14 cellular contexts compared by ENCODE assay signal in genomic region chr11:95792200-95792599, GRCh38. TPM values are rescaled to one million over a fixed set of nuclear protein-coding genes. Genes with fewer than 3 reads are reported as not detected.
DNase-seq lines count a peak whose midpoint lies in the region; ATAC-seq and TF ChIP-seq lines count a peak whose summit lies in the region.
"Had no signal": no experiment of that assay in that cellular context is flagged by ENCODE, and none has a peak within 500 bp of the region (broad histone marks: within the 10 kb centered on the region; RNA-seq: fewer than 3 reads in every experiment).

No MANE protein-coding gene starts in this region.

- DNase-seq in CD4-positive, CD25-positive, alpha-beta regulatory T cell, result no peak
- no peak for DNase-seq in HFF-Myc (ENCODE audit: extremely low read depth, low read depth)
- DNase-seq in GM23248, result no peak
- no peak for DNase-seq in foreskin keratinocyte
- DNase-seq in putamen (ENCODE audit: low spot score), result no peak
- DNase-seq: activated CD8-positive, alpha-beta memory T cell treated with anti-CD3 and anti-CD28 coated beads, Interleukin-2, amount 50 U/mL, for 4 hours; effector CD8-positive, alpha-beta T cell; kidney; Peyer's patch; sigmoid colon; stimulated activated naive CD4-positive, alpha-beta T cell had no signal

- 65 to 80% methylated on average over 2 to 4 of the region's 8 CpGs for WGBS in mesodermal cell (ENCODE audit: insufficient coverage in 2 of 2), 2 experiments
- 98 to 99% methylated on average over 8 of the region's 8 CpGs for WGBS in GM23248 (ENCODE audit: low coverage in 1 of 2, low lambda C conversion rate in 2 of 2, missing lambda C conversion rate in 2 of 2), 2 experiments

- no peaks in the 10 kb centered on the region for H3K9me2 ChIP-seq in GM23248 (ENCODE audit: insufficient read depth)

- H3K4me1 Mint-ChIP-seq in CD4-positive, CD25-positive, alpha-beta regulatory T cell, result peaks cover 15 to 67% (median 57%) of the 10 kb centered on the region in 4 donors
- H3K4me1 Mint-ChIP-seq in activated naive CD8-positive, alpha-beta T cell (ENCODE audit: low read depth), result peaks cover 61% of the 10 kb centered on the region

- no peaks in the 10 kb centered on the region for H3K9me3 Mint-ChIP-seq in CD4-positive, CD25-positive, alpha-beta regulatory T cell
- H3K9me3 Mint-ChIP-seq in activated naive CD8-positive, alpha-beta T cell (ENCODE audit: low read depth), result no peaks in the 10 kb centered on the region

- peaks cover 10% of the 10 kb centered on the region for H3K27me3 Mint-ChIP-seq in CD4-positive, CD25-positive, alpha-beta regulatory T cell
- no peaks in the 10 kb centered on the region for H3K27me3 Mint-ChIP-seq in activated naive CD8-positive, alpha-beta T cell

- peaks cover 5% of the 10 kb centered on the region for H3K36me3 ChIP-seq in CD4-positive, CD25-positive, alpha-beta regulatory T cell (ENCODE audit: control insufficient read depth, insufficient read depth, low read length)
- H3K36me3 ChIP-seq in mesodermal cell (ENCODE audit: control insufficient read depth, insufficient read depth, low read length), result peaks cover 6% of the 10 kb centered on the region
- H3K36me3 ChIP-seq in GM23248 (ENCODE audit: low read depth), result peaks cover 4% of the 10 kb centered on the region; the same call in 1 of the 2 replicates

- ATAC-seq in CD4-positive, CD25-positive, alpha-beta regulatory T cell (ENCODE audit: low read depth in 2 of 2), result no peak
- ATAC-seq in foreskin keratinocyte (no peak), GM18511 (IDR thresholded peaks at IDR 0.05; ENCODE audit: unreplicated experiment) (no peak)

- peaks cover 45% of the 10 kb centered on the region for H3K4me1 ChIP-seq in CD4-positive, CD25-positive, alpha-beta regulatory T cell (ENCODE audit: control insufficient read depth, insufficient read depth, low read length, poor library complexity, severe bottlenecking)
- H3K4me1 ChIP-seq in mesodermal cell (ENCODE audit: control insufficient read depth, insufficient read depth, low read length, poor library complexity, severe bottlenecking) (no peaks in the 10 kb centered on the region), GM23248 (ENCODE audit: insufficient read depth) (peaks cover 13% of the 10 kb centered on the region), foreskin keratinocyte (peaks cover 6% of the 10 kb centered on the region)

- no peak overlapping the region for H2AFZ ChIP-seq in GM23248

- TF ChIP-seq CTCF in HFF-Myc (IDR thresholded peaks at IDR 0.05; ENCODE audit: low read depth, low read length, missing control alignments) (no peak), foreskin keratinocyte (conservative IDR thresholded peaks at IDR 0.05) (no peak)

- peak overlapping the region; percentile 92 for H3K4me3 ChIP-seq in CD4-positive, CD25-positive, alpha-beta regulatory T cell (ENCODE audit: low read depth, low read length)
- H3K4me3 ChIP-seq in HFF-Myc (replicated peaks; ENCODE audit: low read depth, low read length) (peak overlapping the region; percentile 94), mesodermal cell (ENCODE audit: extremely low read depth, insufficient read depth, low read length, poor library complexity, severe bottlenecking) (peak overlapping the region; percentile 98), GM23248 (no peak overlapping the region)

- peak overlapping the region; percentile 96 to 100 (median 99) for H3K4me3 Mint-ChIP-seq in CD4-positive, CD25-positive, alpha-beta regulatory T cell
- H3K4me3 Mint-ChIP-seq in activated naive CD8-positive, alpha-beta T cell, result peak overlapping the region; percentile 99

- no peaks in the 10 kb centered on the region for H3K27me3 ChIP-seq in CD4-positive, CD25-positive, alpha-beta regulatory T cell (ENCODE audit: control insufficient read depth, insufficient read depth, low read length)
- H3K27me3 ChIP-seq in GM23248 (replicated peaks; ENCODE audit: insufficient read depth) (no peaks in the 10 kb centered on the region), foreskin keratinocyte (no peaks in the 10 kb centered on the region)
- H3K27me3 ChIP-seq: Peyer's patch, sigmoid colon had no signal

- peaks cover 4% of the 10 kb centered on the region; the same call in 1 of the 2 replicates for H3F3A ChIP-seq in GM23248 (ENCODE audit: insufficient read depth)

- peaks cover 11% of the 10 kb centered on the region for H3K36me3 Mint-ChIP-seq in CD4-positive, CD25-positive, alpha-beta regulatory T cell
- H3K36me3 Mint-ChIP-seq in activated naive CD8-positive, alpha-beta T cell, result peaks cover 5% of the 10 kb centered on the region

- H3K9ac ChIP-seq in GM23248, result no peak overlapping the region

- no peak overlapping the region for H3K27ac ChIP-seq in CD4-positive, CD25-positive, alpha-beta regulatory T cell (ENCODE audit: insufficient read depth, low read length, poor library complexity, severe bottlenecking)
- H3K27ac ChIP-seq in mesodermal cell (ENCODE audit: low read depth, low read length, severe bottlenecking) (no peak overlapping the region), GM23248 (no peak overlapping the region), foreskin keratinocyte (no peak overlapping the region)

- in situ Hi-C loops in GM23248 (cut with MboI), result no loop called here

- no peaks in the 10 kb centered on the region for H4K20me1 ChIP-seq in GM23248 (ENCODE audit: insufficient read depth)

- no peak overlapping the region for H3K4me2 ChIP-seq in GM23248 (ENCODE audit: unreplicated experiment)

- H3K9me3 ChIP-seq in CD4-positive, CD25-positive, alpha-beta regulatory T cell (ENCODE audit: control insufficient read depth in 2 of 2, low read length in 2 of 2), result no peaks in the 10 kb centered on the region
- H3K9me3 ChIP-seq in mesodermal cell (ENCODE audit: control insufficient read depth, low read length), result no peaks in the 10 kb centered on the region
- H3K9me3 ChIP-seq in GM23248 (ENCODE audit: low read depth), result no peaks in the 10 kb centered on the region
- H3K9me3 ChIP-seq: Peyer's patch, sigmoid colon had no signal

- H3K27ac Mint-ChIP-seq in CD4-positive, CD25-positive, alpha-beta regulatory T cell, result peak overlapping the region in 1 of 3 donors; percentile 100
- H3K27ac Mint-ChIP-seq in activated naive CD8-positive, alpha-beta T cell, result peak overlapping the region; percentile 100

- H3K79me2 ChIP-seq in GM23248 (ENCODE audit: insufficient read depth), result peaks cover 84% of the 10 kb centered on the region

RNA-seq across cellular contexts. Expression of gene CEP57, which starts 1.9 kb away (rescaled TPM):
- total RNA-seq in CD4-positive, CD25-positive, alpha-beta regulatory T cell, result 67.7 TPM
- 10 to 100 TPM; 51.6 to 69.9 (median 59.3) TPM for polyA plus RNA-seq in CD4-positive, CD25-positive, alpha-beta regulatory T cell
- polyA plus RNA-seq in mesodermal cell (2013, experiment 1 of 2), result 56.9 TPM
- polyA plus RNA-seq in mesodermal cell (2013, experiment 2 of 2), result 70.4 TPM
- 36.5 and 40.8 TPM in 2 replicates for total RNA-seq in GM23248 (2014; rRNA removed; shearing (Covaris generic))
- polyA plus RNA-seq in GM23248 (2016; fragmentation: Nextera tagmentation; extraction: Ambion mirVana), result 39.7 and 41.1 TPM in 2 replicates
- 34.9 and 37.8 TPM in 2 replicates for total RNA-seq in foreskin keratinocyte
- polyA plus RNA-seq in foreskin keratinocyte, result 11.9 and 15.4 TPM in 2 replicates

RNA-seq across cellular contexts. Expression of gene FAM76B, which starts 2.6 kb away (rescaled TPM):
- total RNA-seq in CD4-positive, CD25-positive, alpha-beta regulatory T cell, result 72.7 TPM
- polyA plus RNA-seq in CD4-positive, CD25-positive, alpha-beta regulatory T cell, result 10 to 100 TPM; 12.8 to 21.0 (median 13.5) TPM
- 31.6 TPM for polyA plus RNA-seq in mesodermal cell (2013, experiment 1 of 2)
- polyA plus RNA-seq in mesodermal cell (2013, experiment 2 of 2), result 34.8 TPM
- 10.4 and 15.0 TPM in 2 replicates for total RNA-seq in GM23248 (2014; rRNA removed; shearing (Covaris generic))
- polyA plus RNA-seq in GM23248 (2016; fragmentation: Nextera tagmentation; extraction: Ambion mirVana) (8.0 and 9.3 TPM in 2 replicates), foreskin keratinocyte (2.0 and 2.8 TPM in 2 replicates)
- total RNA-seq in foreskin keratinocyte, result 10.0 and 11.1 TPM in 2 replicates
